18 cellular contexts compared by ENCODE assay signal in genomic region chr16:11533588-11533987, GRCh38.
"Had no signal": no experiment of that assay in that cellular context is flagged by ENCODE, and none has a peak within 500 bp of the region (broad histone marks: within the 10 kb centered on the region; RNA-seq: fewer than 3 reads in every experiment).

No MANE protein-coding gene starts in this region.

- H3K36me3 ChIP-seq: esophagus squamous epithelium, gastroesophageal sphincter, left ventricle myocardium inferior, right atrium auricular region, tibial nerve had no signal

- DNase-seq: cerebellar nuclear complex; effector memory CD8-positive, alpha-beta T cell; esophagus squamous epithelium; glutamatergic neuron; immature natural killer cell; left ventricle myocardium inferior; mesenchymal stem cell; naive thymus-derived CD4-positive, alpha-beta T cell; nephron progenitor cell; stimulated activated CD4-positive, alpha-beta T cell treated with anti-CD3 and anti-CD28 coated beads, Interleukin-2, amount 100 ng/mL, for 48 hours; testis had no signal

- H3K27me3 ChIP-seq: esophagus squamous epithelium, right atrium auricular region, testis, tibial nerve had no signal

- H3K27ac ChIP-seq: esophagus squamous epithelium, gastroesophageal sphincter, left ventricle myocardium inferior, right atrium auricular region, testis, tibial nerve had no signal

- H3K9me3 ChIP-seq: esophagus squamous epithelium, gastroesophageal sphincter, left ventricle myocardium inferior, right atrium auricular region, testis, tibial nerve had no signal

- ATAC-seq: effector memory CD8-positive, alpha-beta T cell; naive thymus-derived CD4-positive, alpha-beta T cell had no signal

- H3K4me3 ChIP-seq: esophagus squamous epithelium, gastroesophageal sphincter, left ventricle myocardium inferior, lung, right atrium auricular region, smooth muscle cell, testis, tibial nerve had no signal

- H3K4me2 ChIP-seq: smooth muscle cell had no signal

- H3K4me1 ChIP-seq: gastroesophageal sphincter, left ventricle myocardium inferior, right atrium auricular region, testis had no signal

- FAIRE-seq: colon, keratinocyte had no signal
